ENCODE assay signal across 15 cellular contexts in the genomic region with DNA sequence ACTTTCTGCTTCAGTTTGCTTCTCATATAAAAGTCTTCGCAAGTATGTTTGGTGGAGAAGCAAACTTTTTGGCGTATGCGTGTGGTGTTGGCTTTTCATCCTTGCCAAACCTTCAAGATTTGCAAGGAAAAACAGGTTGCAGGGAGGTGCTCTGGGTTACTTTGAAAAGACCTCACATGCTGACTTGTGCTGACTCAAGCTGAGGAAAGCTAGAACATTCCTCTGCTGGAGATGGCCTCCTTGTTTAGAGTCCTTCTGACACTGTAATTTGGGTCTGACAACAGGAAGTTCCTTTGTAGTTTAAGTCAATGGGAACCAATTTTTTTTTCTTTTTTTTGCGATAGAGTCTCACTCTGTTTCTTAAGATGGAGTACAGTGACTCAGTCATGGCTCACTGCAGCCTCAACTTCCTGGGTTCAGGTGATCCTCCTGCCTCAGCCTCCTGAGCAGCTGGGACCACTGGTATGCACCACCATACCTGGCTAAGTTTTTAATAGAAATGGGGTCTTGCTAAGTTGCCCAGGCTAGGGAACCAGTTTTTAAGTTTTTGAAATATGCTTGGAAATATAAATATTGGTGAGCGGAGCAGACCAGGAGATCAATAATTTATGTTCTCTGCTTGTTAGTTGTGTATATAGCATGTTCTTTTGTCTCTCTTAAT. TPM values are rescaled to one million over a fixed set of nuclear protein-coding genes. Genes with fewer than 3 reads are reported as not detected.
DNase-seq lines count a peak whose midpoint lies in the region; ATAC-seq, FAIRE-seq and TF ChIP-seq lines count a peak whose summit lies in the region.
"Had no signal": no experiment of that assay in that cellular context is flagged by ENCODE, and none has a peak within 500 bp of the region (broad histone marks: within the 10 kb centered on the region; RNA-seq: fewer than 3 reads in every experiment).

No MANE protein-coding gene starts in this region.

- H3K4me3 ChIP-seq in adrenal gland (no peak overlapping the region), kidney (ENCODE audit: low read length in 2 of 2) (peak overlapping the region; percentile 35 to 60), sigmoid colon (peak overlapping the region in 2 of 4 donors; percentile 8 to 15)
- H3K4me3 ChIP-seq: mucosa of descending colon had no signal

- peaks cover 3 to 21% (median 13%) of the 10 kb centered on the region in 3 experiments; a peak in 6 of 7 replicates for H3K36me3 Mint-ChIP-seq in H9 (ENCODE audit: insufficient read depth in 1 of 3, low read depth in 3 of 3)

- FAIRE-seq in kidney (lab: Jason Lieb, UNC) = no peak
- FAIRE-seq: GM18507 had no signal

- TF ChIP-seq EP300 in sigmoid colon (IDR thresholded peaks at IDR 0.05) = peak in 1 of 4 donors; percentile 33

- TF ChIP-seq POLR2A in adrenal gland (IDR thresholded peaks at IDR 0.05) (no peak), sigmoid colon (IDR thresholded peaks at IDR 0.05) (no peak)

- H3K4me2 ChIP-seq in H9 (ENCODE audit: insufficient read depth, insufficient read length, low read length) = no peak overlapping the region

- no peak overlapping the region for H2BK15ac ChIP-seq in H9 (ENCODE audit: low read depth, low read length)

- no peak overlapping the region for H2BK5ac ChIP-seq in H9 (ENCODE audit: insufficient read length, low read length)

- ATAC-seq in HG02759 (IDR thresholded peaks at IDR 0.05; ENCODE audit: unreplicated experiment) = no peak
- ATAC-seq: mucosa of descending colon had no signal

- WGBS in adrenal gland, 4 donors = 49 to 69% (median 56%) methylated on average over 5 of the region's 5 CpGs
- 91 to 95% methylated on average over 5 of the region's 5 CpGs for WGBS in sigmoid colon, 2 donors
- WGBS in H9 (ENCODE audit: extremely low coverage, insufficient read length, low lambda C conversion rate) = no CpG with 5 or more reads among the region's 5 CpGs

- no peaks in the 10 kb centered on the region for H3K9me3 Mint-ChIP-seq in H9

- H3K27me3 Mint-ChIP-seq in H9 (ENCODE audit: low read depth) = no peaks in the 10 kb centered on the region

- no peak overlapping the region for H3K4me3 Mint-ChIP-seq in H9

- no peak overlapping the region for H4K8ac ChIP-seq in H9 (replicated peaks; ENCODE audit: insufficient read length, low read depth, low read length)

- H3K27me3 ChIP-seq in adrenal gland (no peaks in the 10 kb centered on the region), sigmoid colon (no peaks in the 10 kb centered on the region), H9 (ENCODE audit: insufficient read depth, low read length) (no peaks in the 10 kb centered on the region)

- H3K4me1 Mint-ChIP-seq in H9 = peaks cover 24 to 28% of the 10 kb centered on the region in 2 experiments

- H3K18ac ChIP-seq in H9 (ENCODE audit: insufficient read length, low read depth, low read length) = no peak overlapping the region

- H3K79me2 ChIP-seq in H9 (ENCODE audit: insufficient read depth, low read length) = no peaks in the 10 kb centered on the region

- H3K4me1 ChIP-seq in adrenal gland (replicated peaks in 1 of 2) = peaks cover 70 to 80% of the 10 kb centered on the region in 2 donors
- H3K4me1 ChIP-seq in kidney (ENCODE audit: control insufficient read depth in 1 of 2, insufficient read depth in 1 of 2, low read depth in 1 of 2, low read length in 2 of 2) = peaks cover 41 to 44% of the 10 kb centered on the region in 2 donors
- H3K4me1 ChIP-seq in sigmoid colon = peaks cover 0 to 79% (median 70%) of the 10 kb centered on the region in 4 donors
- H3K4me1 ChIP-seq in H9 (ENCODE audit: insufficient read depth, low read length) = peaks cover 6% of the 10 kb centered on the region; the same call in 1 of the 2 replicates

- H3K9me3 ChIP-seq in adrenal gland (replicated peaks in 1 of 3) = no peaks in the 10 kb centered on the region
- no peaks in the 10 kb centered on the region for H3K9me3 ChIP-seq in kidney (ENCODE audit: control insufficient read depth in 1 of 2, low read length in 2 of 2)
- no peaks in the 10 kb centered on the region for H3K9me3 ChIP-seq in sigmoid colon
- H3K9me3 ChIP-seq in H9 (ENCODE audit: control insufficient read depth, low read depth, low read length) = no peaks in the 10 kb centered on the region
- H3K9me3 ChIP-seq: mucosa of descending colon had no signal

- H2BK20ac ChIP-seq in H9 (ENCODE audit: low read depth, low read length, poor library complexity, severe bottlenecking) = no peak overlapping the region

- peaks cover 0 to under 1% of the 10 kb centered on the region in 2 donors for H3K36me3 ChIP-seq in adrenal gland (replicated peaks in 1 of 2)
- H3K36me3 ChIP-seq in kidney (ENCODE audit: control insufficient read depth in 1 of 2, insufficient read depth in 2 of 2, low read length in 2 of 2) = no peaks in the 10 kb centered on the region
- peaks cover 0 to 11% (median 0%) of the 10 kb centered on the region in 4 donors for H3K36me3 ChIP-seq in sigmoid colon

- no peak overlapping the region for H3K14ac ChIP-seq in H9 (ENCODE audit: insufficient read depth, low read length)

- no peak overlapping the region for H2BK12ac ChIP-seq in H9 (ENCODE audit: insufficient read length, low read depth, low read length)

- H4K20me1 ChIP-seq in H9 (ENCODE audit: control insufficient read depth, insufficient read depth, insufficient read length) = no peaks in the 10 kb centered on the region

- no peak overlapping the region for H3K23ac ChIP-seq in H9 (ENCODE audit: insufficient read length, low read depth, low read length)

- intact Hi-C loops in adrenal gland (cut with DNase I) (loop anchor here in 1 of 2 donors (10.0 kb wide), 1 partner anchor 51 kb away; no protein-coding TSS in a partner anchor), kidney (cut with DNase I) (no loop called here), sigmoid colon (cut with DNase I) (loop anchor here (5.0 kb wide), 1 partner anchor 349 kb away; no protein-coding TSS in a partner anchor)

- TF ChIP-seq CTCF in adrenal gland (IDR thresholded peaks at IDR 0.05) (no peak), kidney (IDR thresholded peaks at IDR 0.05; ENCODE audit: borderline replicate concordance, extremely low read depth, insufficient read depth) (no peak), sigmoid colon (IDR thresholded peaks at IDR 0.05) (no peak), H9 (conservative IDR thresholded peaks at IDR 0.05) (no peak)

- H4K5ac ChIP-seq in H9 (ENCODE audit: insufficient read length, low read depth, low read length) = no peak overlapping the region

- no peak overlapping the region for H3T11ph ChIP-seq in H9 (ENCODE audit: low read length)

- no peak overlapping the region for H2AK5ac ChIP-seq in H9 (ENCODE audit: insufficient read length, low read length)

- H3K27ac ChIP-seq in adrenal gland = peak overlapping the region; percentile 9 to 94 (median 86)
- H3K27ac ChIP-seq in kidney (ENCODE audit: low read depth in 2 of 2, low read length in 2 of 2) = peak overlapping the region; percentile 97 to 98
- peak overlapping the region; percentile 91 to 94 (median 92) for H3K27ac ChIP-seq in sigmoid colon
- H3K27ac ChIP-seq in H9 (ENCODE audit: insufficient read length, low read depth, low read length) = no peak overlapping the region

- H3K56ac ChIP-seq in H9 (ENCODE audit: insufficient read length, low read depth, low read length) = no peak overlapping the region

- no peak overlapping the region for H3K27ac Mint-ChIP-seq in H9

- peaks cover 4% of the 10 kb centered on the region for H3K23me2 ChIP-seq in H9 (ENCODE audit: insufficient read length, low read depth, low read length, poor library complexity, severe bottlenecking)

- H3K79me1 ChIP-seq in H9 (ENCODE audit: insufficient read depth, low read depth, low read length, poor library complexity, severe bottlenecking) = no peaks in the 10 kb centered on the region

- peak; percentile 3 for DNase-seq in AG08395 (ENCODE audit: low spot score)
- DNase-seq in adrenal gland = peak in 1 of 7 donors; percentile 37
- no peak for DNase-seq in kidney
- DNase-seq in sigmoid colon = peak; percentile 60
- no peak for DNase-seq in RPMI8226
- DNase-seq in H9 = no peak
- DNase-seq in COLO668 (lab: John Stamatoyannopoulos, UW; ENCODE audit: unreplicated experiment) = no peak
- DNase-seq: aorta; Calu3; mucosa of descending colon; NCI-H2107; stimulated activated CD8-positive, alpha-beta memory T cell treated with anti-CD3 and anti-CD28 coated beads, Interleukin-4, amount 100 ng/mL, for 48 hours; T-helper 9 cell had no signal

- H2AFZ ChIP-seq in H9 (ENCODE audit: low read length) = no peak overlapping the region

- H3K9ac ChIP-seq in kidney (ENCODE audit: low read length in 2 of 2) (peak overlapping the region in 1 of 2 donors; percentile 92), H9 (ENCODE audit: extremely low read depth, insufficient read length, low read length) (no peak overlapping the region)

- no peak overlapping the region for H3K4ac ChIP-seq in H9 (ENCODE audit: low read depth, low read length)

- no peak overlapping the region for H2BK120ac ChIP-seq in H9 (ENCODE audit: low read depth, low read length, poor library complexity, severe bottlenecking)

- no peak overlapping the region for H4K91ac ChIP-seq in H9 (ENCODE audit: insufficient read length, low read depth, low read length)

RNA-seq across cellular contexts. Expression of a gene that starts 2.6 kb away (rescaled TPM):
- 100 to 1,000 TPM in 2 of 8 donors, 10 to 100 TPM in 6; 41.1 to 143 (median 74.0) TPM for total RNA-seq in adrenal gland
- 10 to 100 TPM; 35.5 to 87.0 (median 47.5) TPM for polyA plus RNA-seq in adrenal gland
- 56.8 TPM for total RNA-seq in kidney
- 13.8 TPM for polyA plus RNA-seq in kidney (ENCODE audit: insufficient read depth, low read depth, low replicate concordance)
- total RNA-seq in sigmoid colon = 100 to 1,000 TPM; 116 to 295 (median 161) TPM
- 10 to 100 TPM in 1 of 3 donors, 1 to 10 TPM in 2; 5.3 to 36.0 (median 5.4) TPM for polyA plus RNA-seq in sigmoid colon
- total RNA-seq in H9 (2021) = 14.2 and 17.3 TPM in 2 replicates

RNA-seq across cellular contexts. Expression of a gene that starts 16.4 kb away (rescaled TPM):
- total RNA-seq in adrenal gland (100 to 1,000 TPM in 3 of 8 donors, 10 to 100 TPM in 5; 55.9 to 135 (median 84.0) TPM), kidney (24.9 TPM), sigmoid colon (10 to 100 TPM; 11.9 to 17.1 (median 12.1) TPM), H9 (2021) (188 and 195 TPM in 2 replicates)
- polyA plus RNA-seq in adrenal gland (10 to 100 TPM; 52.5 to 74.2 (median 68.7) TPM), kidney (ENCODE audit: insufficient read depth, low read depth, low replicate concordance) (30.3 TPM), sigmoid colon (10 to 100 TPM; 27.0 to 34.8 (median 28.9) TPM)

RNA-seq across cellular contexts. Expression of a gene that starts 20.5 kb away (rescaled TPM):
- total RNA-seq in adrenal gland (10 to 100 TPM in 6 of 8 donors, 1 to 10 TPM in 2; 4.2 to 19.9 (median 12.9) TPM), kidney (14.7 TPM), sigmoid colon (10 to 100 TPM; 11.6 to 29.3 (median 16.5) TPM), H9 (2021) (23.7 and 24.4 TPM in 2 replicates)
- polyA plus RNA-seq in adrenal gland (10 to 100 TPM; 18.3 to 43.6 (median 40.8) TPM), kidney (ENCODE audit: insufficient read depth, low read depth, low replicate concordance) (18.8 TPM), sigmoid colon (10 to 100 TPM in 2 of 3 donors, 1 to 10 TPM in 1; 5.3 to 17.9 (median 14.4) TPM)

Comparison
In these comparisons a context has a peak if more than half of its experiments do, and no peak if none do; other contexts are left out.
1. DNase-seq: peak in AG08395 (single experiment) and sigmoid colon (single experiment); none in kidney (single experiment), RPMI8226 (single experiment), H9 (single experiment) and COLO668 (single experiment).
2. H3K4me3 ChIP-seq: peak in kidney (2 of 2); none in adrenal gland (0 of 4).